16 cellular contexts compared by ENCODE assay signal in the genomic region with DNA sequence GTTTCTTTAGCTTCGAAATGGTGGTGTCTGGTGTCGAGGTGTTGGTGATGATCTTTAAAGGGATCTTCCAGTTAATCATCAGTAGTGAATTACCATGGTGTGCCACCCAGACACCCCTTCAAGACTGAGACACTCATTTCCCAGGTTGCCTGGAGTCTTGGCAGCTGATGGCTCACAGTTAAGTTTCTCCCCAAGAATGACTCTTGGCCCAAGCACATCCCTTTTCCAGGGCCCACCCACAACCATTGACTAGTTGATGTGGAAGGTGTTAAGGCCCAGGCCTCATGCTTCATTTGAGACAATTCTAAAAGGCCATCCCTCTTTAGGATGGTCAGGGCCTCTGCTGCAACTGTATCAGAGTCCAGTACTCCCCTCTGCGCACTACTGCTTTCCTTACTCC.
"Had no signal": no experiment of that assay in that cellular context is flagged by ENCODE, and none has a peak within 500 bp of the region (broad histone marks: within the 10 kb centered on the region; RNA-seq: fewer than 3 reads in every experiment).

No MANE protein-coding gene starts in this region.

- H3K27ac Mint-ChIP-seq: endodermal cell; stimulated activated memory B cell treated with anti-CD40 and anti-IgM and Interleukin-4, amounts not matched to agents 10 μg/mL and 1 μg/mL and 100 μg/mL, for 72 hours had no signal

- H3K27me3 ChIP-seq: colonic mucosa, heart left ventricle, neutrophil, right lobe of liver had no signal

- H3K4me1 ChIP-seq: colonic mucosa, psoas muscle had no signal

- H3K4me3 ChIP-seq: colonic mucosa, heart left ventricle, psoas muscle, right lobe of liver had no signal

- H3K9me3 Mint-ChIP-seq: endodermal cell; stimulated activated memory B cell treated with anti-CD40 and anti-IgM and Interleukin-4, amounts not matched to agents 10 μg/mL and 1 μg/mL and 100 μg/mL, for 72 hours had no signal

- DNase-seq: colonic mucosa; dermis blood vessel endothelial cell; effector CD4-positive, alpha-beta T cell; endodermal cell; erythroblast; heart left ventricle; hippocampal formation; left colon; left ventricle myocardium superior; naive thymus-derived CD8-positive, alpha-beta T cell; psoas muscle; retina; right lobe of liver; trophoblast cell had no signal

- H3K36me3 Mint-ChIP-seq: naive thymus-derived CD8-positive, alpha-beta T cell; stimulated activated memory B cell treated with anti-CD40 and anti-IgM and Interleukin-4, amounts not matched to agents 10 μg/mL and 1 μg/mL and 100 μg/mL, for 72 hours had no signal

- H3K9me3 ChIP-seq: colonic mucosa, heart left ventricle, neutrophil, psoas muscle, right lobe of liver had no signal

- H3K27ac ChIP-seq: colonic mucosa, heart left ventricle, neutrophil, psoas muscle, right lobe of liver had no signal

- H3K4me3 Mint-ChIP-seq: endodermal cell; naive thymus-derived CD8-positive, alpha-beta T cell; stimulated activated memory B cell treated with anti-CD40 and anti-IgM and Interleukin-4, amounts not matched to agents 10 μg/mL and 1 μg/mL and 100 μg/mL, for 72 hours had no signal

- ATAC-seq: heart left ventricle; left colon; left ventricle myocardium superior; naive thymus-derived CD8-positive, alpha-beta T cell; psoas muscle; right lobe of liver; stimulated activated memory B cell treated with anti-CD40 and anti-IgM and Interleukin-4, amounts not matched to agents 10 μg/mL and 1 μg/mL and 100 μg/mL, for 72 hours had no signal

- H3K36me3 ChIP-seq: colonic mucosa, heart left ventricle, neutrophil, right lobe of liver had no signal

- H3K27me3 Mint-ChIP-seq: naive thymus-derived CD8-positive, alpha-beta T cell; stimulated activated memory B cell treated with anti-CD40 and anti-IgM and Interleukin-4, amounts not matched to agents 10 μg/mL and 1 μg/mL and 100 μg/mL, for 72 hours had no signal
